Comparison of ENCODE assay signal across 1 cellular context in genomic region chr14:50670196-50670875, GRCh38.
TF ChIP-seq lines count a peak whose summit lies in the region.

No MANE protein-coding gene starts in this region.

TF ChIP-seq in HepG2, 621 proteins besides CTCF, POLR2A, EP300 and RAD21:
- TF ChIP-seq ZNF646 (CRISPR knock-in tag; IDR thresholded peaks at IDR 0.05) = no peak
- TF ChIP-seq ZNF670 (CRISPR knock-in tag; IDR thresholded peaks at IDR 0.05; ENCODE audit: borderline replicate concordance) = no peak
- TF ChIP-seq HDAC6 (IDR thresholded peaks at IDR 0.05; ENCODE audit: low read depth, low read length) = no peak
